Comparison of ENCODE assay signal across 11 cellular contexts in the genomic region with DNA sequence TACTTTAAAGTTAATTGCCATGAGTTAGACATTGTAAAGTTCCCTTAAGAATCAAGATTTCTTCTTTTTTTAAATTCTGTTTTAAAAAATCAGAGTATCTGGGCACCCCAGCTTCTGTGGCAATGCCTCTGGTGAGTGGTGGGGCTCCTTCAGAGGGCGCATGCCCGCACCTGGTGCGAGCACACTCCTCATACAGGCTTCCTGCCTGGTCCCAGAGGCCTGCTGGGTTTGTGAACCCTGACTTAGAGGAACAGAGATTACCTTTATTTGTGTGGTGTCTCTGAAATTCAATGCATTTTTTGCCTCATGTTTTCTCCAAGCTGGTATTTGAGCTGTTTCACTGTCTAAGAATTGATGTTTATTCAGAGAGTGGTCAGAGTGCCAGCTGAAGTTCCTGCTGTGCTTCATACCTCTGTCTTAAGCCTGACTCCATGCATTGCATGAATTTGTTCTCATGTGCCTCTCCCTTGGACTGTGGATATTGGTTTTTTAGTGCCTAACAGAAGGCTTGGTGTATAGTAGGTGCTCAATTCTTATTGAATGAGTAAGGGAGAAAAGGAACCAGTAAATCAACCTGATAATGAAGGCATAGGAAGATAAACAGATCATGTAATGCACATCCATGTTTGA. TPM values are rescaled to one million over a fixed set of nuclear protein-coding genes. Genes with fewer than 3 reads are reported as not detected.
DNase-seq lines count a peak whose midpoint lies in the region; ATAC-seq and TF ChIP-seq lines count a peak whose summit lies in the region.
"Had no signal": no experiment of that assay in that cellular context is flagged by ENCODE, and none has a peak within 500 bp of the region (broad histone marks: within the 10 kb centered on the region; RNA-seq: fewer than 3 reads in every experiment).

No MANE protein-coding gene starts in this region.

- ATAC-seq in GM18861 (IDR thresholded peaks at IDR 0.05; ENCODE audit: unreplicated experiment) (peak; percentile 79), HG02759 (IDR thresholded peaks at IDR 0.05; ENCODE audit: unreplicated experiment) (peak; percentile 83)

- peaks cover 50% of the 10 kb centered on the region for H3K4me1 Mint-ChIP-seq in nephron progenitor cell

- no peak for TF ChIP-seq CTCF in nephron progenitor cell (IDR thresholded peaks at IDR 0.05)

- DNase-seq in OCI-M1 (lab: John Stamatoyannopoulos, UW) (peak; percentile 37), nephron progenitor cell (no peak), ureter (ENCODE audit: low spot score) (no peak), substantia nigra (lab: John Stamatoyannopoulos, UW) (no peak), NCI-H128 (lab: John Stamatoyannopoulos, UW; ENCODE audit: unreplicated experiment) (no peak), NCI-H2029 (lab: John Stamatoyannopoulos, UW) (no peak)
- DNase-seq: hippocampal formation, NCI-H82 had no signal

- H3K4me3 Mint-ChIP-seq in nephron progenitor cell, result no peak overlapping the region

- H3K36me3 Mint-ChIP-seq in nephron progenitor cell (ENCODE audit: low read depth), result peaks cover 11% of the 10 kb centered on the region

- H3K9me3 Mint-ChIP-seq in nephron progenitor cell, result peaks cover 5% of the 10 kb centered on the region

- H3K27ac Mint-ChIP-seq in nephron progenitor cell, result peak overlapping the region; percentile 33

- no peak overlapping the region for H3K27ac ChIP-seq in substantia nigra (ENCODE audit: low read depth, low read length, poor library complexity, severe bottlenecking)
- H3K27ac ChIP-seq: parathyroid adenoma had no signal

- no peaks in the 10 kb centered on the region for H3K27me3 Mint-ChIP-seq in nephron progenitor cell (ENCODE audit: low read depth, poor library complexity)

RNA-seq across cellular contexts. Expression of a gene that starts 28.9 kb away (rescaled TPM):
- 42.0 TPM for total RNA-seq in ureter
